Comparison of ENCODE assay signal across 2 cellular contexts in genomic region chr12:57153420-57153997, GRCh38.
TF ChIP-seq lines count a peak whose summit lies in the region.

No MANE protein-coding gene starts in this region.

TF ChIP-seq in liver, 16 proteins besides CTCF, POLR2A, EP300 and RAD21:
- TF ChIP-seq HNF4A (conservative IDR thresholded peaks at IDR 0.05) (peak; percentile 78 to 83), FOXA2 (IDR thresholded peaks at IDR 0.05) (no peak), TAF1 (conservative IDR thresholded peaks at IDR 0.05) (no peak), EGR1 (IDR thresholded peaks at IDR 0.05; ENCODE audit: low read depth in 2 of 2) (peak in 1 of 2 donors; percentile 40), MAX (IDR thresholded peaks at IDR 0.05) (peak; percentile 65), JUND (IDR thresholded peaks at IDR 0.05) (peak in 1 of 2 donors; percentile 35), SP1 (IDR thresholded peaks at IDR 0.05) (peak; percentile 41), HNF4G (IDR thresholded peaks at IDR 0.05) (peak; percentile 37), RXRA (IDR thresholded peaks at IDR 0.05) (peak; percentile 80 to 86)

TF ChIP-seq in HepG2, 621 proteins besides CTCF, POLR2A, EP300 and RAD21:
- TF ChIP-seq ZNF713 (CRISPR knock-in tag; IDR thresholded peaks at IDR 0.05) = no peak
- TF ChIP-seq LCORL (IDR thresholded peaks at IDR 0.05) = no peak
- no peak for TF ChIP-seq LCORL (CRISPR knock-in tag; IDR thresholded peaks at IDR 0.05)
